ENCODE assay signal across 19 cellular contexts in the genomic region with DNA sequence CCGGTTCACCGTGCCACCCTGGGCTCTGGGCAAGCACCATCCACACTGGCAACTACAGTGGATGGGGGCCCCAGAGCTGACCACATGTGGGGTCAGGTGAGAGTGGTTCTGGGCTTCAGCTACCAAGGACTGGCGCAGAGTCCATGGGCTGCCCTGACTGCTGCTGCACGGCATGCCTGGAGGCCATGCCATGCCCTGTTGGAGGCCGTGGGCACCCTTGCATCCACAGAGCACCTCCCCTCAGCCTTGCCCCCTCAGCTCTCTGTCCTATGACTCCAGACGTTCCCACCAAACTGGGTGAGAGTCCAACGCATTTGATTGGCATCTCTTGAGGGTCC.
"Had no signal": no experiment of that assay in that cellular context is flagged by ENCODE, and none has a peak within 500 bp of the region (broad histone marks: within the 10 kb centered on the region; RNA-seq: fewer than 3 reads in every experiment).

No MANE protein-coding gene starts in this region.

- H3K27ac ChIP-seq: brain microvascular endothelial cell had no signal

- H3K4me3 ChIP-seq: MG63 had no signal

- H3K36me3 ChIP-seq: brain microvascular endothelial cell, MG63 had no signal

- ATAC-seq: activated CD4-positive, CD25-positive, alpha-beta regulatory T cell treated with anti-CD3 and anti-CD28 coated beads, Interleukin-2, amount 50 U/mL, for 24 hours; activated CD8-positive, alpha-beta T cell treated with anti-CD3 and anti-CD28 coated beads for 36 hours; activated T-cell treated with anti-CD3 and anti-CD28 coated beads, Interleukin-2, amount 50 U/mL, for 72 hours had no signal

- H3K27me3 ChIP-seq: brain microvascular endothelial cell, MG63 had no signal

- DNase-seq: activated CD4-positive, alpha-beta T cell treated with anti-CD3 and anti-CD28 coated beads for 4 hours; activated CD8-positive, alpha-beta T cell treated with anti-CD3 and anti-CD28 coated beads for 36 hours; activated gamma-delta T cell treated with Interleukin-2 at 50 U/mL for 16 hours; activated naive CD4-positive, alpha-beta T cell treated with anti-CD3 and anti-CD28 coated beads, Interleukin-2, amount 10 ng/mL, durations not matched to agents 7 days and 5 days; activated naive CD8-positive, alpha-beta T cell treated with anti-CD3 and anti-CD28 coated beads for 36 hours; activated T-cell treated with anti-CD3 and anti-CD28 coated beads, Interleukin-2, amount 50 U/mL, for 72 hours; brain microvascular endothelial cell; MG63; MV-4-11; NCI-H1092 treated with DMSO at 0.1 percent for 48 hours; NCI-H1417 treated with DMSO at 0.1 percent for 48 hours; NCI-H1694; NCI-H2029 treated with DMSO at 0.1 percent for 48 hours; NCI-H510A treated with DMSO at 0.1 percent for 48 hours; NK-92 treated with Interleukin-12 subunit alpha and Interleukin-12 subunit beta, amount 100 ng/mL, for 24 hours; OCI-M1; RPMI8226; SHP77 treated with DMSO at 0.1 percent for 48 hours had no signal

- H3K9me3 ChIP-seq: MG63 had no signal
